In the genomic region with DNA sequence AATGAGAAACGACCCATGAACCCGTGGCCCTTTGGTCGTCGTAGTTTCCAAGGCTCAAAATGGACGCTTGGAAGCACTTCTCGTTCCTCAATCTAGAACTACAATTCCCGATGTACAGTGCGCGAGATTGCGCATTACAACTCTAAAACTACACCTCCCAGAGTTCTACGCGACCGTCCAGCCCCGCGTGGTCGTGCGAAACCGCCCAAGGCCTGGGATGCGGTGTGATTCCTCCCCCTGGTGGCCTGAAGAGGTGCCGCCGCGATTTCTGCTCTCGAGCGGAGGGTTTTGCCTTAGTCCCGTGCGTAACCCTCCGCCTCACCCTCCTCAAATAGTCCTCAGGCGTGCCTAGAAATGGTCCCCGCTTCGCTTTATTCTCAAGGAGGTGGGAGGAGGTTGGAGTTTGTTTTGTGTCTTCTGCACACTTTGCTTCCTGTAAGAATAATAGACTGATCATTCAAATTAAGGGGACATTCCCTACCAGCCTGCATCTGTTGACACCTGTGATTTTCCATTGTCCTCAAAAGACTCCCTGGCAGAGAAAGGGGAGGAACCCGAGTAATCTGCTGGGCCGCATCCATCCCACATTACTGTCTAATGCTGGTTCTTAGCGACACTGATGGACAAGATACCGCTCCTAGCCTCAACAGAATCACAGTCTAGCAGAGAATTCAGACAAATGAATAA, we compare ENCODE assay signal across 1 cellular context.
TF ChIP-seq lines count a peak whose summit lies in the region.

No MANE protein-coding gene starts in this region.

TF ChIP-seq in HepG2, 621 proteins besides CTCF, POLR2A, EP300 and RAD21 (continued from another document and continues in another):
- TF ChIP-seq, protein P1, sequence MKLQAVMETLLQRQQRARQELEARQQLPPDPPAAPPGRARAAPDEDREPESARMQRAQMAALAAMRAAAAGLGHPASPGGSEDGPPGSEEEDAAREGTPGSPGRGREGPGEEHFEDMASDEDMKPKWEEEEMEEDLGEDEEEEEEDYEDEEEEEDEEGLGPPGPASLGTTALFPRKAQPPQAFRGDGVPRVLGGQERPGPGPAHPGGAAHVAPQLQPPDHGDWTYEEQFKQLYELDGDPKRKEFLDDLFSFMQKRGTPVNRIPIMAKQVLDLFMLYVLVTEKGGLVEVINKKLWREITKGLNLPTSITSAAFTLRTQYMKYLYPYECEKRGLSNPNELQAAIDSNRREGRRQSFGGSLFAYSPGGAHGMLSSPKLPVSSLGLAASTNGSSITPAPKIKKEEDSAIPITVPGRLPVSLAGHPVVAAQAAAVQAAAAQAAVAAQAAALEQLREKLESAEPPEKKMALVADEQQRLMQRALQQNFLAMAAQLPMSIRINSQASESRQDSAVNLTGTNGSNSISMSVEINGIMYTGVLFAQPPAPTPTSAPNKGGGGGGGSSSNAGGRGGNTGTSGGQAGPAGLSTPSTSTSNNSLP (IDR thresholded peaks at IDR 0.05; ENCODE audit: low read depth, low read length) = peak; percentile 89
- TF ChIP-seq CREB1 (IDR thresholded peaks at IDR 0.05) (peak; percentile 85), CREB1 (CRISPR knock-in tag; IDR thresholded peaks at IDR 0.05) (peak; percentile 95), SIX1 (CRISPR knock-in tag; IDR thresholded peaks at IDR 0.05; ENCODE audit: borderline replicate concordance) (peak; percentile 31; the same call in 1 of the 2 replicates), ZNF350 (CRISPR knock-in tag; IDR thresholded peaks at IDR 0.05; ENCODE audit: borderline replicate concordance, low read depth) (peak; percentile 87), ZNF124 (CRISPR knock-in tag; IDR thresholded peaks at IDR 0.05) (peak; percentile 80; the same call in 1 of the 2 replicates), BRD4 (CRISPR knock-in tag; IDR thresholded peaks at IDR 0.05) (peak; percentile 96), ZNF850 (CRISPR knock-in tag; conservative IDR thresholded peaks at IDR 0.05) (no peak), MXD4 (CRISPR knock-in tag; IDR thresholded peaks at IDR 0.05) (peak; percentile 81), PAWR (CRISPR knock-in tag; IDR thresholded peaks at IDR 0.05; ENCODE audit: borderline replicate concordance) (no peak), HDAC1 (CRISPR knock-in tag; IDR thresholded peaks at IDR 0.05) (peak; percentile 88), ZNF652 (CRISPR knock-in tag; IDR thresholded peaks at IDR 0.05; ENCODE audit: borderline replicate concordance, low read depth) (peak; percentile 59; the same call in 1 of the 2 replicates), SP4 (CRISPR knock-in tag; IDR thresholded peaks at IDR 0.05) (peak; percentile 79), FOXK2 (IDR thresholded peaks at IDR 0.05) (no peak), RFXANK (CRISPR knock-in tag; IDR thresholded peaks at IDR 0.05) (peak; percentile 30; the same call in 1 of the 2 replicates), NFIC (IDR thresholded peaks at IDR 0.05; ENCODE audit: low read length) (peak; percentile 63; the same call in 1 of the 2 replicates), GATAD2A (CRISPR knock-in tag; IDR thresholded peaks at IDR 0.05) (peak; percentile 93), ZFP62 (CRISPR knock-in tag; IDR thresholded peaks at IDR 0.05) (peak; percentile 86; the same call in 1 of the 2 replicates), ZNF564 (CRISPR knock-in tag; IDR thresholded peaks at IDR 0.05) (no peak), KLF16 (CRISPR knock-in tag; IDR thresholded peaks at IDR 0.05) (peak in 1 of 2 experiments; percentile 97; a peak in 2 of 4 replicates), ZFP90 (CRISPR knock-in tag; IDR thresholded peaks at IDR 0.05; ENCODE audit: borderline replicate concordance) (peak; percentile 93), MEIS1 (CRISPR knock-in tag; IDR thresholded peaks at IDR 0.05; ENCODE audit: borderline replicate concordance) (peak; percentile 82; the same call in 1 of the 2 replicates), ZSCAN22 (CRISPR knock-in tag; IDR thresholded peaks at IDR 0.05) (no peak), TAF1 (CRISPR knock-in tag; IDR thresholded peaks at IDR 0.05) (peak; percentile 85), SMAD1 (CRISPR knock-in tag; IDR thresholded peaks at IDR 0.05; ENCODE audit: borderline replicate concordance, low read depth) (0 out of 2 replicates have a peak, but pooled peaks have one; percentile 56), KLF15 (CRISPR knock-in tag; IDR thresholded peaks at IDR 0.05; ENCODE audit: borderline replicate concordance) (peak; percentile 81; the same call in 1 of the 2 replicates), ZMAT3 (CRISPR knock-in tag; conservative IDR thresholded peaks at IDR 0.05) (peak; percentile 62; the same call in 1 of the 2 replicates), ZNF724P (CRISPR knock-in tag; IDR thresholded peaks at IDR 0.05; ENCODE audit: borderline replicate concordance) (peak; percentile 31; the same call in 1 of the 2 replicates)
- TF ChIP-seq, protein P2, sequence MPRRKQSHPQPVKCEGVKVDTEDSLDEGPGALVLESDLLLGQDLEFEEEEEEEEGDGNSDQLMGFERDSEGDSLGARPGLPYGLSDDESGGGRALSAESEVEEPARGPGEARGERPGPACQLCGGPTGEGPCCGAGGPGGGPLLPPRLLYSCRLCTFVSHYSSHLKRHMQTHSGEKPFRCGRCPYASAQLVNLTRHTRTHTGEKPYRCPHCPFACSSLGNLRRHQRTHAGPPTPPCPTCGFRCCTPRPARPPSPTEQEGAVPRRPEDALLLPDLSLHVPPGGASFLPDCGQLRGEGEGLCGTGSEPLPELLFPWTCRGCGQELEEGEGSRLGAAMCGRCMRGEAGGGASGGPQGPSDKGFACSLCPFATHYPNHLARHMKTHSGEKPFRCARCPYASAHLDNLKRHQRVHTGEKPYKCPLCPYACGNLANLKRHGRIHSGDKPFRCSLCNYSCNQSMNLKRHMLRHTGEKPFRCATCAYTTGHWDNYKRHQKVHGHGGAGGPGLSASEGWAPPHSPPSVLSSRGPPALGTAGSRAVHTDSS (CRISPR knock-in tag; conservative IDR thresholded peaks at IDR 0.05) = 0 out of 2 replicates have a peak, but pooled peaks have one; percentile 51
- TF ChIP-seq, protein P3, sequence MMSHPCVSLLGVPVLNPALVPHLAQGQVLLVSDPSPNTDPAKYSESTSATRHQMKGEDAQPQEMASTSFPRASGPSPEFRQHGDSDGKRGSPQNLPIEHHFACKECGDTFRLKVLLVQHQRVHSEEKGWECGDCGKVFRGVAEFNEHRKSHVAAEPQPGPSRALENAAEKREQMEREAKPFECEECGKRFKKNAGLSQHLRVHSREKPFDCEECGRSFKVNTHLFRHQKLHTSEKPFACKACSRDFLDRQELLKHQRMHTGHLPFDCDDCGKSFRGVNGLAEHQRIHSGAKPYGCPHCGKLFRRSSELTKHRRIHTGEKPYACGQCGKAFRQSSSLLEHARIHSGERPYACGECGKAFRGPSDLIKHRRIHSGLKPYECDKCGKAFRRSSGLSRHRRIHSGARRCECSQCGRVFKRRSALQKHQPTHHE (CRISPR knock-in tag; IDR thresholded peaks at IDR 0.05; ENCODE audit: borderline replicate concordance) = peak; percentile 88; the same call in 1 of the 2 replicates
- TF ChIP-seq, protein P4, sequence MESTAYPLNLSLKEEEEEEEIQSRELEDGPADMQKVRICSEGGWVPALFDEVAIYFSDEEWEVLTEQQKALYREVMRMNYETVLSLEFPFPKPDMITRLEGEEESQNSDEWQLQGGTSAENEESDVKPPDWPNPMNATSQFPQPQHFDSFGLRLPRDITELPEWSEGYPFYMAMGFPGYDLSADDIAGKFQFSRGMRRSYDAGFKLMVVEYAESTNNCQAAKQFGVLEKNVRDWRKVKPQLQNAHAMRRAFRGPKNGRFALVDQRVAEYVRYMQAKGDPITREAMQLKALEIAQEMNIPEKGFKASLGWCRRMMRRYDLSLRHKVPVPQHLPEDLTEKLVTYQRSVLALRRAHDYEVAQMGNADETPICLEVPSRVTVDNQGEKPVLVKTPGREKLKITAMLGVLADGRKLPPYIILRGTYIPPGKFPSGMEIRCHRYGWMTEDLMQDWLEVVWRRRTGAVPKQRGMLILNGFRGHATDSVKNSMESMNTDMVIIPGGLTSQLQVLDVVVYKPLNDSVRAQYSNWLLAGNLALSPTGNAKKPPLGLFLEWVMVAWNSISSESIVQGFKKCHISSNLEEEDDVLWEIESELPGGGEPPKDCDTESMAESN (CRISPR knock-in tag; conservative IDR thresholded peaks at IDR 0.05) = peak; percentile 86; the same call in 1 of the 2 replicates
- TF ChIP-seq, protein P5, sequence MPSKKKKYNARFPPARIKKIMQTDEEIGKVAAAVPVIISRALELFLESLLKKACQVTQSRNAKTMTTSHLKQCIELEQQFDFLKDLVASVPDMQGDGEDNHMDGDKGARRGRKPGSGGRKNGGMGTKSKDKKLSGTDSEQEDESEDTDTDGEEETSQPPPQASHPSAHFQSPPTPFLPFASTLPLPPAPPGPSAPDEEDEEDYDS (CRISPR knock-in tag; IDR thresholded peaks at IDR 0.05) = peak; percentile 66
- TF ChIP-seq, protein P6, sequence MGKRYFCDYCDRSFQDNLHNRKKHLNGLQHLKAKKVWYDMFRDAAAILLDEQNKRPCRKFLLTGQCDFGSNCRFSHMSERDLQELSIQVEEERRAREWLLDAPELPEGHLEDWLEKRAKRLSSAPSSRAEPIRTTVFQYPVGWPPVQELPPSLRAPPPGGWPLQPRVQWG (CRISPR knock-in tag; IDR thresholded peaks at IDR 0.05; ENCODE audit: borderline replicate concordance, low read depth) = no peak
- TF ChIP-seq, protein P7, sequence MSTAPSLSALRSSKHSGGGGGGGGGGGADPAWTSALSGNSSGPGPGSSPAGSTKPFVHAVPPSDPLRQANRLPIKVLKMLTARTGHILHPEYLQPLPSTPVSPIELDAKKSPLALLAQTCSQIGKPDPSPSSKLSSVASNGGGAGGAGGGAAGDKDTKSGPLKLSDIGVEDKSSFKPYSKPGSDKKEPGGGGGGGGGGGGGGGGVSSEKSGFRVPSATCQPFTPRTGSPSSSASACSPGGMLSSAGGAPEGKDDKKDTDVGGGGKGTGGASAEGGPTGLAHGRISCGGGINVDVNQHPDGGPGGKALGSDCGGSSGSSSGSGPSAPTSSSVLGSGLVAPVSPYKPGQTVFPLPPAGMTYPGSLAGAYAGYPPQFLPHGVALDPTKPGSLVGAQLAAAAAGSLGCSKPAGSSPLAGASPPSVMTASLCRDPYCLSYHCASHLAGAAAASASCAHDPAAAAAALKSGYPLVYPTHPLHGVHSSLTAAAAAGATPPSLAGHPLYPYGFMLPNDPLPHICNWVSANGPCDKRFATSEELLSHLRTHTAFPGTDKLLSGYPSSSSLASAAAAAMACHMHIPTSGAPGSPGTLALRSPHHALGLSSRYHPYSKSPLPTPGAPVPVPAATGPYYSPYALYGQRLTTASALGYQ (CRISPR knock-in tag; IDR thresholded peaks at IDR 0.05) = peak; percentile 69
- TF ChIP-seq, protein P8, sequence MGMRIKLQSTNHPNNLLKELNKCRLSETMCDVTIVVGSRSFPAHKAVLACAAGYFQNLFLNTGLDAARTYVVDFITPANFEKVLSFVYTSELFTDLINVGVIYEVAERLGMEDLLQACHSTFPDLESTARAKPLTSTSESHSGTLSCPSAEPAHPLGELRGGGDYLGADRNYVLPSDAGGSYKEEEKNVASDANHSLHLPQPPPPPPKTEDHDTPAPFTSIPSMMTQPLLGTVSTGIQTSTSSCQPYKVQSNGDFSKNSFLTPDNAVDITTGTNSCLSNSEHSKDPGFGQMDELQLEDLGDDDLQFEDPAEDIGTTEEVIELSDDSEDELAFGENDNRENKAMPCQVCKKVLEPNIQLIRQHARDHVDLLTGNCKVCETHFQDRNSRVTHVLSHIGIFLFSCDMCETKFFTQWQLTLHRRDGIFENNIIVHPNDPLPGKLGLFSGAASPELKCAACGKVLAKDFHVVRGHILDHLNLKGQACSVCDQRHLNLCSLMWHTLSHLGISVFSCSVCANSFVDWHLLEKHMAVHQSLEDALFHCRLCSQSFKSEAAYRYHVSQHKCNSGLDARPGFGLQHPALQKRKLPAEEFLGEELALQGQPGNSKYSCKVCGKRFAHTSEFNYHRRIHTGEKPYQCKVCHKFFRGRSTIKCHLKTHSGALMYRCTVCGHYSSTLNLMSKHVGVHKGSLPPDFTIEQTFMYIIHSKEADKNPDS (CRISPR knock-in tag; IDR thresholded peaks at IDR 0.05) = peak; percentile 74
- TF ChIP-seq, protein P9, sequence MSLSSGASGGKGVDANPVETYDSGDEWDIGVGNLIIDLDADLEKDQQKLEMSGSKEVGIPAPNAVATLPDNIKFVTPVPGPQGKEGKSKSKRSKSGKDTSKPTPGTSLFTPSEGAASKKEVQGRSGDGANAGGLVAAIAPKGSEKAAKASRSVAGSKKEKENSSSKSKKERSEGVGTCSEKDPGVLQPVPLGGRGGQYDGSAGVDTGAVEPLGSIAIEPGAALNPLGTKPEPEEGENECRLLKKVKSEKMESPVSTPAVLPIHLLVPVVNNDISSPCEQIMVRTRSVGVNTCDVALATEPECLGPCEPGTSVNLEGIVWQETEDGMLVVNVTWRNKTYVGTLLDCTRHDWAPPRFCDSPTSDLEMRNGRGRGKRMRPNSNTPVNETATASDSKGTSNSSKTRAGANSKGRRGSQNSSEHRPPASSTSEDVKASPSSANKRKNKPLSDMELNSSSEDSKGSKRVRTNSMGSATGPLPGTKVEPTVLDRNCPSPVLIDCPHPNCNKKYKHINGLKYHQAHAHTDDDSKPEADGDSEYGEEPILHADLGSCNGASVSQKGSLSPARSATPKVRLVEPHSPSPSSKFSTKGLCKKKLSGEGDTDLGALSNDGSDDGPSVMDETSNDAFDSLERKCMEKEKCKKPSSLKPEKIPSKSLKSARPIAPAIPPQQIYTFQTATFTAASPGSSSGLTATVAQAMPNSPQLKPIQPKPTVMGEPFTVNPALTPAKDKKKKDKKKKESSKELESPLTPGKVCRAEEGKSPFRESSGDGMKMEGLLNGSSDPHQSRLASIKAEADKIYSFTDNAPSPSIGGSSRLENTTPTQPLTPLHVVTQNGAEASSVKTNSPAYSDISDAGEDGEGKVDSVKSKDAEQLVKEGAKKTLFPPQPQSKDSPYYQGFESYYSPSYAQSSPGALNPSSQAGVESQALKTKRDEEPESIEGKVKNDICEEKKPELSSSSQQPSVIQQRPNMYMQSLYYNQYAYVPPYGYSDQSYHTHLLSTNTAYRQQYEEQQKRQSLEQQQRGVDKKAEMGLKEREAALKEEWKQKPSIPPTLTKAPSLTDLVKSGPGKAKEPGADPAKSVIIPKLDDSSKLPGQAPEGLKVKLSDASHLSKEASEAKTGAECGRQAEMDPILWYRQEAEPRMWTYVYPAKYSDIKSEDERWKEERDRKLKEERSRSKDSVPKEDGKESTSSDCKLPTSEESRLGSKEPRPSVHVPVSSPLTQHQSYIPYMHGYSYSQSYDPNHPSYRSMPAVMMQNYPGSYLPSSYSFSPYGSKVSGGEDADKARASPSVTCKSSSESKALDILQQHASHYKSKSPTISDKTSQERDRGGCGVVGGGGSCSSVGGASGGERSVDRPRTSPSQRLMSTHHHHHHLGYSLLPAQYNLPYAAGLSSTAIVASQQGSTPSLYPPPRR (CRISPR knock-in tag; IDR thresholded peaks at IDR 0.05; ENCODE audit: borderline replicate concordance) = peak; percentile 71
- TF ChIP-seq, protein P10, sequence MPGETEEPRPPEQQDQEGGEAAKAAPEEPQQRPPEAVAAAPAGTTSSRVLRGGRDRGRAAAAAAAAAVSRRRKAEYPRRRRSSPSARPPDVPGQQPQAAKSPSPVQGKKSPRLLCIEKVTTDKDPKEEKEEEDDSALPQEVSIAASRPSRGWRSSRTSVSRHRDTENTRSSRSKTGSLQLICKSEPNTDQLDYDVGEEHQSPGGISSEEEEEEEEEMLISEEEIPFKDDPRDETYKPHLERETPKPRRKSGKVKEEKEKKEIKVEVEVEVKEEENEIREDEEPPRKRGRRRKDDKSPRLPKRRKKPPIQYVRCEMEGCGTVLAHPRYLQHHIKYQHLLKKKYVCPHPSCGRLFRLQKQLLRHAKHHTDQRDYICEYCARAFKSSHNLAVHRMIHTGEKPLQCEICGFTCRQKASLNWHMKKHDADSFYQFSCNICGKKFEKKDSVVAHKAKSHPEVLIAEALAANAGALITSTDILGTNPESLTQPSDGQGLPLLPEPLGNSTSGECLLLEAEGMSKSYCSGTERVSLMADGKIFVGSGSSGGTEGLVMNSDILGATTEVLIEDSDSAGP (CRISPR knock-in tag; IDR thresholded peaks at IDR 0.05; ENCODE audit: borderline replicate concordance) = peak; percentile 83
